Comparison of ENCODE assay signal across 21 cellular contexts in genomic region chr4:102334624-102335023, GRCh38.
"Had no signal": no experiment of that assay in that cellular context is flagged by ENCODE, and none has a peak within 500 bp of the region (broad histone marks: within the 10 kb centered on the region; RNA-seq: fewer than 3 reads in every experiment).

No MANE protein-coding gene starts in this region.

- ATAC-seq: activated CD8-positive, alpha-beta memory T cell treated with anti-CD3 and anti-CD28 coated beads, Interleukin-2, amount 10 ng/mL, durations not matched to agents 7 days and 5 days; activated CD8-positive, alpha-beta T cell treated with anti-CD3 and anti-CD28 coated beads, Interleukin-2, amount 10 ng/mL, durations not matched to agents 7 days and 5 days; activated naive CD8-positive, alpha-beta T cell treated with anti-CD3 and anti-CD28 coated beads, Interleukin-2, amount 50 U/mL, for 24 hours; foreskin keratinocyte; heart right ventricle; left lobe of liver; WTC11 had no signal

- H3K4me2 ChIP-seq: smooth muscle cell had no signal

- H3K36me3 ChIP-seq: colonic mucosa, heart right ventricle, suprapubic skin, tibial artery had no signal

- H3K9me3 ChIP-seq: colonic mucosa, suprapubic skin, tibial artery had no signal

- DNase-seq: activated CD4-positive, alpha-beta T cell treated with anti-CD3 and anti-CD28 coated beads for 1 hour; activated CD8-positive, alpha-beta memory T cell treated with anti-CD3 and anti-CD28 coated beads, Interleukin-2, amount 10 ng/mL, durations not matched to agents 7 days and 5 days; activated CD8-positive, alpha-beta T cell treated with anti-CD3 and anti-CD28 coated beads, Interleukin-2, amount 10 ng/mL, durations not matched to agents 7 days and 5 days; activated naive CD8-positive, alpha-beta T cell treated with anti-CD3 and anti-CD28 coated beads, Interleukin-2, amount 50 U/mL, for 24 hours; activated T-cell treated with anti-CD3 and anti-CD28 coated beads, Interleukin-2, amount 50 U/mL, for 48 hours; cerebellar nuclear complex; colonic mucosa; effector memory CD4-positive, alpha-beta T cell; erythroblast; foreskin keratinocyte; heart right ventricle; stimulated activated CD4-positive, alpha-beta T cell treated with anti-CD3 and anti-CD28 coated beads, Interleukin-1b, Interleukin-23, amount 100 ng/mL, for 48 hours; stimulated activated CD4-positive, alpha-beta T cell treated with anti-CD3 and anti-CD28 coated beads, Interleukin-4, amount 100 ng/mL, for 4 hours; stimulated activated CD8-positive, alpha-beta memory T cell treated with anti-CD3 and anti-CD28 coated beads, Interleukin-4, amount 100 ng/mL, for 48 hours; stimulated activated naive CD4-positive, alpha-beta T cell; T-helper 2 cell; tibial artery had no signal

- H3K4me1 ChIP-seq: colonic mucosa, foreskin keratinocyte, suprapubic skin, tibial artery had no signal

- H3K27me3 ChIP-seq: colonic mucosa, foreskin keratinocyte, heart right ventricle, suprapubic skin, tibial artery had no signal

- H3K27ac ChIP-seq: colonic mucosa, foreskin keratinocyte, heart right ventricle, suprapubic skin, tibial artery had no signal

- H3K4me3 ChIP-seq: colonic mucosa, heart right ventricle, smooth muscle cell, suprapubic skin, tibial artery had no signal
